Comparison of ENCODE assay signal across 1 cellular context in genomic region chr20:3738109-3739053, GRCh38.
TF ChIP-seq lines count a peak whose summit lies in the region.

No MANE protein-coding gene starts in this region.

TF ChIP-seq in H1, 55 proteins besides CTCF, POLR2A, EP300 and RAD21:
- TF ChIP-seq GTF2F1 (IDR thresholded peaks at IDR 0.05; ENCODE audit: borderline replicate concordance, low read depth, low read length) (no peak), JUND (IDR thresholded peaks at IDR 0.05; ENCODE audit: low read length) (no peak), ATF3 (IDR thresholded peaks at IDR 0.05; ENCODE audit: insufficient read depth, low read depth, low read length) (no peak), CREB1 (IDR thresholded peaks at IDR 0.05) (no peak)
